In the genomic region with DNA sequence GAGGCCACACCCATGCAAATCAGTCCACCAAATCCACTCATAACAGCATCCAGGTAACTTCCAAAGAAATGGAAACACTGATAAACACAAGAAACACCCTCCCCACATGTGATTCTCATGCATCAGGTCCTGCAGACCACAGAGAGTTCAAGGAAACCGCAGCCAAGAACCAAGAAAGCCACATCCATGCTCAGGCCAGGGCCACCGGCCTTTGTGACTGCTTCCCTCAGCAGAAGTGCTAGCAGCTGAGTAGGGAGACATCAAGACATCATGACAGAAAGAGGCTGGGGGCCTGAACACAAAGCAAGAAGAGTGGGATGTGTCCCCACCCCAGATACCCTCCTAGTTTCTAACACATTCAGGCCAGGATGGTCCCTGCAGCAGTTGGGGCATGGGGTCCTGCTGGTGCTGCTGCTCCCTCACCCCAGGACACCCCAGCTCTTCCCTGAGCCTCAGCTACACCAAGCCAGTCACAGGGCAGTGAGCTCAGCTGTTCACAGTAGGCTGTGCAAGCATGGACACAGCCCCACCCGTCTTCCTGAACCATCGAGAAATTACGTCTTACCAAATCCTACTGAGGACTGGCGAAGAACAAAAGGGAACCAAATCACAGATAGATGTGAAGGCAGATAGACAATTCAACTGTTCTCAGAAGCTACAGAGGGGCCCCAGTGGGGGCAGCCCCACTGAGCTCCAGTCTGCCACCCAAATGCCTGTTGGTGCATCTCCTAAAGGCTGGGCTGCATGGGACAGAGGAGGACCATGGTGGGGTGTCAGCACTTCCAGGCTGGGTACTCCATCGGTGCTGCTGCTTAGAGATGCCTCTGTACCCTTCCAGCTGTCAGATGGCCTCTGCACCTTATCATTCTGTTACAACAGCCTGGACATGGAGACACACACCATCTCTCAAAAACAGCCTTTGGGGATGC, we compare ENCODE assay signal across 9 cellular contexts.
DNase-seq lines count a peak whose midpoint lies in the region; ATAC-seq and TF ChIP-seq lines count a peak whose summit lies in the region.
"Had no signal": no experiment of that assay in that cellular context is flagged by ENCODE, and none has a peak within 500 bp of the region (broad histone marks: within the 10 kb centered on the region; RNA-seq: fewer than 3 reads in every experiment).

No MANE protein-coding gene starts in this region.

- TF ChIP-seq CTCF in hepatocyte (IDR thresholded peaks at IDR 0.05; ENCODE audit: poor library complexity), result no peak

- ATAC-seq in activated CD4-positive, alpha-beta T cell treated with anti-CD3 and anti-CD28 coated beads for 36 hours, result peak; percentile 75
- ATAC-seq in HG02943 (IDR thresholded peaks at IDR 0.05; ENCODE audit: low read depth, unreplicated experiment) (peak; percentile 78), HG03135 (IDR thresholded peaks at IDR 0.05; ENCODE audit: unreplicated experiment) (no peak)
- ATAC-seq in activated T-helper 17 cell treated with anti-CD3 and anti-CD28 coated beads, Interleukin-2, amount 50 U/mL, for 72 hours (replicated peaks), result peak; percentile 94
- ATAC-seq in stimulated activated naive CD8-positive, alpha-beta T cell treated with anti-CD3 and anti-CD28 coated beads, Interleukin-15, Interleukin-2, amounts not matched to agents 100 U/mL and 50 U/mL, for 24 hours, result peak; percentile 71

- H3K4me3 ChIP-seq in hepatocyte, result no peak overlapping the region

- CTCF ChIA-PET in activated CD4-positive, alpha-beta T cell treated with anti-CD3 and anti-CD28 coated beads for 36 hours (lab: Charles Lee), result interaction anchor here (0.7 to 1.6 kb wide), 2 partner anchors 57 to 180 kb away, joined by 4 to 6 read pairs; no protein-coding TSS in a partner anchor

- H3K9me3 ChIP-seq in hepatocyte (ENCODE audit: low read depth), result no peaks in the 10 kb centered on the region

- peaks cover 23% of the 10 kb centered on the region for H3K36me3 Mint-ChIP-seq in activated CD4-positive, alpha-beta T cell treated with anti-CD3 and anti-CD28 coated beads for 36 hours (ENCODE audit: low read depth)
- H3K36me3 Mint-ChIP-seq in activated T-helper 17 cell treated with anti-CD3 and anti-CD28 coated beads, Interleukin-2, amount 50 U/mL, for 72 hours (ENCODE audit: low read depth), result peaks cover 11% of the 10 kb centered on the region

- no peak overlapping the region for H2AFZ ChIP-seq in hepatocyte

- POLR2A ChIA-PET in activated CD4-positive, alpha-beta T cell treated with anti-CD3 and anti-CD28 coated beads for 36 hours (lab: Charles Lee), result interaction anchor here (1.0 to 2.8 kb wide), 2 partner anchors 12 to 61 kb away, joined by 3 to 6 read pairs; a partner anchor contains a TSS

- DNase-seq in activated CD4-positive, alpha-beta T cell treated with anti-CD3 and anti-CD28 coated beads for 36 hours, result peak; percentile 73
- no peak for DNase-seq in activated CD4-positive, alpha-beta T cell treated with anti-CD3 and anti-CD28 coated beads, Interleukin-2, amount 50 U/mL, for 1 hour
- DNase-seq in stimulated activated naive CD8-positive, alpha-beta T cell treated with anti-CD3 and anti-CD28 coated beads, Interleukin-15, Interleukin-2, amounts not matched to agents 100 U/mL and 50 U/mL, for 24 hours, result peak; percentile 38
- DNase-seq in hepatocyte (ENCODE audit: low spot score), result no peak
- no peak for DNase-seq in NCI-H345 treated with DMSO at 0.1 percent for 48 hours (lab: John Stamatoyannopoulos, UW; ENCODE audit: unreplicated experiment)
- DNase-seq: dermis blood vessel endothelial cell had no signal

- H3K9me2 ChIP-seq in hepatocyte (replicated peaks; ENCODE audit: insufficient read depth), result no peaks in the 10 kb centered on the region

- H3K9me3 Mint-ChIP-seq in activated CD4-positive, alpha-beta T cell treated with anti-CD3 and anti-CD28 coated beads for 36 hours (ENCODE audit: low read depth), result no peaks in the 10 kb centered on the region
- no peaks in the 10 kb centered on the region for H3K9me3 Mint-ChIP-seq in activated T-helper 17 cell treated with anti-CD3 and anti-CD28 coated beads, Interleukin-2, amount 50 U/mL, for 72 hours

- no peak overlapping the region for H3K4me3 Mint-ChIP-seq in activated CD4-positive, alpha-beta T cell treated with anti-CD3 and anti-CD28 coated beads for 36 hours
- peak overlapping the region; percentile 56 for H3K4me3 Mint-ChIP-seq in activated T-helper 17 cell treated with anti-CD3 and anti-CD28 coated beads, Interleukin-2, amount 50 U/mL, for 72 hours

- 98% methylated on average over 7 of the region's 7 CpGs for WGBS in hepatocyte (ENCODE audit: low lambda C conversion rate, missing lambda C conversion rate)

- H3K27me3 Mint-ChIP-seq in activated CD4-positive, alpha-beta T cell treated with anti-CD3 and anti-CD28 coated beads for 36 hours, result no peaks in the 10 kb centered on the region
- no peaks in the 10 kb centered on the region for H3K27me3 Mint-ChIP-seq in activated T-helper 17 cell treated with anti-CD3 and anti-CD28 coated beads, Interleukin-2, amount 50 U/mL, for 72 hours

- peaks cover 41% of the 10 kb centered on the region for H3K4me1 Mint-ChIP-seq in activated CD4-positive, alpha-beta T cell treated with anti-CD3 and anti-CD28 coated beads for 36 hours
- H3K4me1 Mint-ChIP-seq in activated T-helper 17 cell treated with anti-CD3 and anti-CD28 coated beads, Interleukin-2, amount 50 U/mL, for 72 hours, result peaks cover 19% of the 10 kb centered on the region

- peaks cover 5% of the 10 kb centered on the region for H4K20me1 ChIP-seq in hepatocyte (ENCODE audit: insufficient read depth, poor library complexity, severe bottlenecking)

- intact Hi-C loops in activated CD4-positive, alpha-beta T cell treated with anti-CD3 and anti-CD28 coated beads for 36 hours (cut with DNase I, micrococcal nuclease), result no loop called here

- H3K4me2 ChIP-seq in hepatocyte, result no peak overlapping the region

- H3K36me3 ChIP-seq in hepatocyte (replicated peaks; ENCODE audit: insufficient read depth, low read depth), result no peaks in the 10 kb centered on the region

- H3K27ac Mint-ChIP-seq in activated CD4-positive, alpha-beta T cell treated with anti-CD3 and anti-CD28 coated beads for 36 hours, result peak overlapping the region; percentile 7
- peak overlapping the region; percentile 84 for H3K27ac Mint-ChIP-seq in activated T-helper 17 cell treated with anti-CD3 and anti-CD28 coated beads, Interleukin-2, amount 50 U/mL, for 72 hours

- no peaks in the 10 kb centered on the region for H3K4me1 ChIP-seq in hepatocyte (ENCODE audit: insufficient read depth)

- H3K79me2 ChIP-seq in hepatocyte, result peaks cover 70% of the 10 kb centered on the region

- no peak overlapping the region for H3K27ac ChIP-seq in hepatocyte

- H3K27me3 ChIP-seq in hepatocyte, result no peaks in the 10 kb centered on the region

Comparison
In these comparisons a context has a peak if more than half of its experiments do, and no peak if none do; other contexts are left out.
1. DNase-seq: peak in activated CD4-positive, alpha-beta T cell treated with anti-CD3 and anti-CD28 coated beads for 36 hours (single experiment) and stimulated activated naive CD8-positive, alpha-beta T cell treated with anti-CD3 and anti-CD28 coated beads, Interleukin-15, Interleukin-2, amounts not matched to agents 100 U/mL and 50 U/mL, for 24 hours (single experiment); none in activated CD4-positive, alpha-beta T cell treated with anti-CD3 and anti-CD28 coated beads, Interleukin-2, amount 50 U/mL, for 1 hour (single experiment), hepatocyte (single experiment) and NCI-H345 treated with DMSO at 0.1 percent for 48 hours (single experiment).